11 cellular contexts compared by ENCODE assay signal in the genomic region with DNA sequence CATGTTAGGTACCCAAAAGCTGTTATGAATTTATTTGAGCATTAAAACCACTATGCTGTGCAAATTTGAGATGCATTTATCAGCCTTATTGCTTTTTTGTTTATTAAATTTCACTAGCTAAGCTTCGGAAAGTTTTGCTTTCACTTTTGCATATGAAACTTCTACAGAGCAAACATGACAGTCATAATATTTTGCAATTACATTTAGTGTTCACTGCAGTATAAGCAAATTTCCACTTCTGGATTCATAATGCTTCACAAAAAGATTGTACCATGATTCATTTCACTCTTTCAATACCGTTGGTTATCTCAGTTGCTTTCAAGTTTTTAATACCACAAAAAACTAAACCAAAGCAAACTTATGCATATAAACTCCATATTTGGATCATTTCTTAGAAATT.
DNase-seq lines count a peak whose midpoint lies in the region; ATAC-seq and TF ChIP-seq lines count a peak whose summit lies in the region.
"Had no signal": no experiment of that assay in that cellular context is flagged by ENCODE, and none has a peak within 500 bp of the region (broad histone marks: within the 10 kb centered on the region; RNA-seq: fewer than 3 reads in every experiment).

No MANE protein-coding gene starts in this region.

- TF ChIP-seq EP300 in gastroesophageal sphincter (IDR thresholded peaks at IDR 0.05) (no peak), tibial nerve (IDR thresholded peaks at IDR 0.05) (no peak)

- intact Hi-C loops in activated CD4-positive, alpha-beta memory T cell treated with anti-CD3 and anti-CD28 coated beads for 36 hours (cut with micrococcal nuclease) = no loop called here
- intact Hi-C loops in body of pancreas (cut with DNase I) = no loop called here

- ATAC-seq in GM18517 (IDR thresholded peaks at IDR 0.05; ENCODE audit: unreplicated experiment) (peak; percentile 96), GM21717 (IDR thresholded peaks at IDR 0.05; ENCODE audit: unreplicated experiment) (peak; percentile 80), HG03521 (IDR thresholded peaks at IDR 0.05; ENCODE audit: unreplicated experiment) (peak; percentile 92), gastroesophageal sphincter (no peak), GM19023 (IDR thresholded peaks at IDR 0.05; ENCODE audit: unreplicated experiment) (no peak), body of pancreas (no peak)
- ATAC-seq: naive thymus-derived CD4-positive, alpha-beta T cell had no signal

- no peak for DNase-seq in tibial nerve (ENCODE audit: low spot score in 2 of 2)
- no peak for DNase-seq in activated CD4-positive, alpha-beta memory T cell treated with anti-CD3 and anti-CD28 coated beads for 36 hours
- no peak for DNase-seq in body of pancreas
- DNase-seq: naive thymus-derived CD4-positive, alpha-beta T cell; NCI-H446 had no signal

- H3K27ac ChIP-seq in gastroesophageal sphincter (no peak overlapping the region), tibial nerve (no peak overlapping the region), body of pancreas (no peak overlapping the region)

- no peaks in the 10 kb centered on the region for H3K36me3 Mint-ChIP-seq in activated CD4-positive, alpha-beta memory T cell treated with anti-CD3 and anti-CD28 coated beads for 36 hours
- H3K36me3 Mint-ChIP-seq: activated naive CD8-positive, alpha-beta T cell had no signal

- H3K4me1 Mint-ChIP-seq in activated CD4-positive, alpha-beta memory T cell treated with anti-CD3 and anti-CD28 coated beads for 36 hours (ENCODE audit: low read depth) = no peaks in the 10 kb centered on the region

- H3K27me3 ChIP-seq in gastroesophageal sphincter (no peaks in the 10 kb centered on the region), tibial nerve (no peaks in the 10 kb centered on the region), body of pancreas (no peaks in the 10 kb centered on the region)

- peaks cover 15% of the 10 kb centered on the region for H3K9me3 Mint-ChIP-seq in activated CD4-positive, alpha-beta memory T cell treated with anti-CD3 and anti-CD28 coated beads for 36 hours

- no peaks in the 10 kb centered on the region for H3K27me3 Mint-ChIP-seq in activated CD4-positive, alpha-beta memory T cell treated with anti-CD3 and anti-CD28 coated beads for 36 hours
- H3K27me3 Mint-ChIP-seq: activated naive CD8-positive, alpha-beta T cell; naive thymus-derived CD4-positive, alpha-beta T cell had no signal

- H3K4me3 Mint-ChIP-seq in activated CD4-positive, alpha-beta memory T cell treated with anti-CD3 and anti-CD28 coated beads for 36 hours = no peak overlapping the region
- H3K4me3 Mint-ChIP-seq: activated naive CD8-positive, alpha-beta T cell had no signal

- TF ChIP-seq CTCF in gastroesophageal sphincter (IDR thresholded peaks at IDR 0.05) (no peak), tibial nerve (IDR thresholded peaks at IDR 0.05) (no peak), body of pancreas (IDR thresholded peaks at IDR 0.05) (no peak)

- peaks cover 0 to 17% (median 0%) of the 10 kb centered on the region in 3 donors for H3K9me3 ChIP-seq in gastroesophageal sphincter
- peaks cover 0 to 18% (median 0%) of the 10 kb centered on the region in 4 donors for H3K9me3 ChIP-seq in tibial nerve
- H3K9me3 ChIP-seq in body of pancreas = no peaks in the 10 kb centered on the region

- WGBS in gastroesophageal sphincter (ENCODE audit: low coverage in 1 of 2), 2 donors = 0 to 12% methylated on average over 1 to 2 of the region's 2 CpGs
- 39 to 45% methylated on average over 2 of the region's 2 CpGs for WGBS in tibial nerve, 2 donors
- 31 to 45% methylated on average over 2 of the region's 2 CpGs for WGBS in body of pancreas, 2 donors

- H3K4me3 ChIP-seq in gastroesophageal sphincter = peak overlapping the region; percentile 18 to 21
- peak overlapping the region in 1 of 4 donors; percentile 5 for H3K4me3 ChIP-seq in tibial nerve
- H3K4me3 ChIP-seq in body of pancreas = no peak overlapping the region

- no peak overlapping the region for H3K27ac Mint-ChIP-seq in activated CD4-positive, alpha-beta memory T cell treated with anti-CD3 and anti-CD28 coated beads for 36 hours
- H3K27ac Mint-ChIP-seq: activated naive CD8-positive, alpha-beta T cell; naive thymus-derived CD4-positive, alpha-beta T cell had no signal

- H3K36me3 ChIP-seq in gastroesophageal sphincter = no peaks in the 10 kb centered on the region
- H3K36me3 ChIP-seq in tibial nerve = no peaks in the 10 kb centered on the region
- H3K36me3 ChIP-seq in body of pancreas (replicated peaks in 1 of 2; ENCODE audit: insufficient read depth in 1 of 2, low read depth in 2 of 2) = no peaks in the 10 kb centered on the region

- H3K4me1 ChIP-seq in gastroesophageal sphincter (peaks cover 0 to 12% (median 0%) of the 10 kb centered on the region in 3 donors), tibial nerve (no peaks in the 10 kb centered on the region), body of pancreas (no peaks in the 10 kb centered on the region)

- POLR2A ChIA-PET in activated CD4-positive, alpha-beta memory T cell treated with anti-CD3 and anti-CD28 coated beads for 36 hours (lab: Charles Lee) = no interaction called here

- TF ChIP-seq POLR2A in gastroesophageal sphincter (IDR thresholded peaks at IDR 0.05) = no peak
- TF ChIP-seq POLR2A in tibial nerve (IDR thresholded peaks at IDR 0.05) = no peak
- no peak for TF ChIP-seq POLR2A in body of pancreas (IDR thresholded peaks at IDR 0.05)

- CTCF ChIA-PET in activated CD4-positive, alpha-beta memory T cell treated with anti-CD3 and anti-CD28 coated beads for 36 hours (lab: Charles Lee) = no interaction called here

Comparison
In these comparisons a context has a peak if more than half of its experiments do, and no peak if none do; other contexts are left out.
1. ATAC-seq: peak in GM18517 (single experiment), GM21717 (single experiment) and HG03521 (single experiment); none in gastroesophageal sphincter (single experiment), GM19023 (single experiment) and body of pancreas (single experiment).
2. H3K4me3 ChIP-seq: peak in gastroesophageal sphincter (2 of 2); none in body of pancreas (0 of 2).